In the genomic region with DNA sequence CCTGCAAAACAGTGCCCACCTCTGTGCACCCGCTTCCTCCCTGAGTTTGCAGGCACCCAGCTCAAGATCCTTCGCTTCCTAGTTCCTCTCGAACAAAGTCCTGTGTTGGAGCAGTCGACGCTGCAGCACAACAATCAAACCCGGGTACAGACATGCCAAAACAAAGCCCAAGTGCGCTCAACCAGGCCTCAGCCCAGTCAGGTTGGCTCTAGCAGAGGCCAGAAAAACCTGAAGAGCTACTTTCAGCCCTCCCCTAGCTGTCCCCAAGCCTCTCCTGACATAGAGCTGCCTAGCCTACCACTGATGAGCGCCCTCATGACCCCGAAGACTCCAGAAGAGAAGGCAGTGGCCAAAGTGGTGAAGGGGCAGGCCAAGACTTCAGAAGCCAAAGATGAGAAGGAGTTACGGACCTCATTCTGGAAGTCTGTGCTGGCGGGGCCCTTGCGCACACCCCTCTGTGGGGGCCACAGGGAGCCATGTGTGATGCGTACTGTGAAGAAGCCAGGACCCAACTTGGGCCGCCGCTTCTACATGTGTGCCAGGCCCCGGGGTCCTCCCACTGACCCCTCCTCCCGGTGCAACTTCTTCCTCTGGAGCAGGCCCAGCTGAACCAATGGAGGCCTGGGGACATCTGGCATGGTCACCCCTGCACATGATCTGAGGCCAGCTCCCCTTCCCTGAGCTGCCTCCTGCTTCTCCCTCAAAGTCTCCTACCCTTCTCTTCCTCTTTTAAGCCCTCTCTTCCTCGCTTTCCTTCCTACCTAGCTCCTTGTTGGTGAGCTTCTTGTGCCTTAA, we compare ENCODE assay signal across 22 cellular contexts. TPM values are rescaled to one million over a fixed set of nuclear protein-coding genes. Genes with fewer than 3 reads are reported as not detected.
DNase-seq lines count a peak whose midpoint lies in the region; ATAC-seq, FAIRE-seq and TF ChIP-seq lines count a peak whose summit lies in the region.
"Had no signal": no experiment of that assay in that cellular context is flagged by ENCODE, and none has a peak within 500 bp of the region (broad histone marks: within the 10 kb centered on the region; RNA-seq: fewer than 3 reads in every experiment).

No MANE protein-coding gene starts in this region.

- WGBS in esophagus, 2 donors = 75 to 78% methylated on average over 15 to 18 of the region's 18 CpGs
- WGBS in pancreas, 2 donors = 84 to 96% methylated on average over 18 of the region's 18 CpGs

- H3K27ac ChIP-seq in Peyer's patch (peak overlapping the region in 3 of 4 donors; percentile 53 to 85 (median 76)), esophagus (ENCODE audit: low read depth in 2 of 2, low read length in 1 of 2) (peak overlapping the region; percentile 67 to 76), pancreas (peak overlapping the region in 3 of 4 donors; percentile 7 to 60 (median 10))
- H3K27ac ChIP-seq: SJCRH30, tibial nerve, WERI-Rb-1 had no signal

- CTCF ChIA-PET in Calu3 (lab: Charles Lee) = interaction anchor here (1.2 kb wide), 1 partner anchor 11 kb away, joined by 3 read pairs; no protein-coding TSS in a partner anchor

- peaks cover 34% of the 10 kb centered on the region for H3K4me1 Mint-ChIP-seq in Calu3 (ENCODE audit: low read depth, unreplicated experiment)

- H3K9me3 ChIP-seq in Peyer's patch = no peaks in the 10 kb centered on the region
- H3K9me3 ChIP-seq in esophagus (ENCODE audit: control insufficient read depth in 2 of 2, insufficient read depth in 1 of 2, low read depth in 1 of 2, low read length in 1 of 2) = no peaks in the 10 kb centered on the region
- no peaks in the 10 kb centered on the region for H3K9me3 ChIP-seq in pancreas
- H3K9me3 ChIP-seq: gastrocnemius medialis, mucosa of descending colon, SJCRH30, tibial nerve had no signal

- TF ChIP-seq CTCF in Calu3 (IDR thresholded peaks at IDR 0.05; ENCODE audit: unreplicated experiment) = no peak
- no peak for TF ChIP-seq CTCF in Peyer's patch (IDR thresholded peaks at IDR 0.05)
- no peak for TF ChIP-seq CTCF in pancreas (IDR thresholded peaks at IDR 0.05)

- peaks cover 10% of the 10 kb centered on the region for H3K36me3 Mint-ChIP-seq in Calu3 (ENCODE audit: insufficient read depth, unreplicated experiment)

- peak overlapping the region; percentile 27 for H3K4me3 Mint-ChIP-seq in Calu3 (ENCODE audit: low read depth, unreplicated experiment)
- H3K4me3 Mint-ChIP-seq: T-helper 17 cell had no signal

- H3K9me3 Mint-ChIP-seq in Calu3 (ENCODE audit: low read depth, unreplicated experiment) = no peaks in the 10 kb centered on the region

- no peak for ATAC-seq in pancreas
- no peak for ATAC-seq in HG02798 (IDR thresholded peaks at IDR 0.05; ENCODE audit: poor library complexity, unreplicated experiment)
- ATAC-seq: T-helper 17 cell had no signal

- H3K36me3 ChIP-seq in Peyer's patch (peaks cover 0 to 20% (median 0%) of the 10 kb centered on the region in 3 donors), esophagus (ENCODE audit: control insufficient read depth in 2 of 2, insufficient read depth in 2 of 2, low read length in 1 of 2) (peaks cover 0 to 5% of the 10 kb centered on the region in 2 donors), pancreas (no peaks in the 10 kb centered on the region)
- H3K36me3 ChIP-seq: SJCRH30 had no signal

- H3K27me3 ChIP-seq in Peyer's patch = no peaks in the 10 kb centered on the region
- no peaks in the 10 kb centered on the region for H3K27me3 ChIP-seq in esophagus (ENCODE audit: control insufficient read depth in 1 of 2, insufficient read depth in 2 of 2, low read length in 2 of 2)
- no peaks in the 10 kb centered on the region for H3K27me3 ChIP-seq in pancreas
- H3K27me3 ChIP-seq: gastrocnemius medialis, SJCRH30, tibial nerve had no signal

- intact Hi-C loops in Calu3 (cut with micrococcal nuclease; ENCODE audit: unreplicated experiment) (loop anchor here (10.0 kb wide), 1 partner anchor 112 kb away; no protein-coding TSS in a partner anchor), pancreas (cut with DNase I) (no loop called here)

- no peak for TF ChIP-seq POLR2A in Peyer's patch (IDR thresholded peaks at IDR 0.05)

- H3K4me3 ChIP-seq in Peyer's patch (no peak overlapping the region), esophagus (ENCODE audit: low read depth in 1 of 2, low read length in 2 of 2) (no peak overlapping the region), pancreas (no peak overlapping the region)
- H3K4me3 ChIP-seq: gastrocnemius medialis, mucosa of descending colon, SJCRH30, tibial nerve had no signal

- peaks cover 0 to 3% (median 0%) of the 10 kb centered on the region in 4 donors for H3K4me1 ChIP-seq in Peyer's patch
- H3K4me1 ChIP-seq in esophagus (ENCODE audit: control insufficient read depth in 2 of 2, insufficient read depth in 2 of 2, low read length in 1 of 2) = peaks cover 3 to 10% of the 10 kb centered on the region in 2 donors
- no peaks in the 10 kb centered on the region for H3K4me1 ChIP-seq in pancreas
- H3K4me1 ChIP-seq: SJCRH30, tibial nerve had no signal

- FAIRE-seq in pancreas (lab: Jason Lieb, UNC) = no peak

- no peaks in the 10 kb centered on the region for H3K27me3 Mint-ChIP-seq in Calu3 (ENCODE audit: unreplicated experiment)
- H3K27me3 Mint-ChIP-seq: T-helper 17 cell had no signal

- DNase-seq in Calu3 (no peak), Peyer's patch (no peak), pancreas (no peak), NCI-H187 (lab: John Stamatoyannopoulos, UW) (no peak), activated T-cell treated with anti-CD3 and anti-CD28 coated beads for 4 hours (no peak), SK-N-DZ (ENCODE audit: low spot score) (no peak)
- DNase-seq: activated CD4-positive, alpha-beta T cell treated with anti-CD3 and anti-CD28 coated beads, Interleukin-2, amount 50 U/mL, for 48 hours; activated naive CD4-positive, alpha-beta T cell treated with Interleukin-2 at 50 U/mL for 16 hours; Karpas-422; NCI-H1105; NCI-H69; retina; SJCRH30; stimulated activated naive CD4-positive, alpha-beta T cell; T-helper 17 cell; WERI-Rb-1 had no signal

- peak overlapping the region; percentile 73 for H3K27ac Mint-ChIP-seq in Calu3 (ENCODE audit: unreplicated experiment)
- H3K27ac Mint-ChIP-seq: T-helper 17 cell had no signal

- no TSS peak for BruUV-seq in Calu3 (replicated peaks; lab: Mats Ljungman, UMichigan)

RNA-seq across cellular contexts. Expression of a gene that starts 6.9 kb away (rescaled TPM):
- 28.7 and 32.4 TPM in 2 replicates for total RNA-seq in Calu3 (2022)
- total RNA-seq in Peyer's patch = 10 to 100 TPM; 12.4 to 17.8 (median 15.7) TPM
- 10 to 100 TPM in 1 of 2 donors, 1 to 10 TPM in 1; 6.6 to 14.3 TPM for polyA plus RNA-seq in esophagus
- total RNA-seq in pancreas = 1 to 10 TPM; 3.5 to 8.6 (median 5.8) TPM
- polyA plus RNA-seq in pancreas = 1 to 10 TPM; 4.5 to 8.0 TPM
- 20.4 and 23.9 TPM in 2 replicates for polyA plus RNA-seq in SK-N-DZ (2014; cell fraction: cytosol; rRNA removed)
- polyA plus RNA-seq in SK-N-DZ (2014; cell fraction: nucleus; rRNA removed) = 9.4 and 13.5 TPM in 2 replicates

RNA-seq across cellular contexts. Expression of a gene that starts 13.0 kb away (rescaled TPM):
- total RNA-seq in Calu3 (2022) = 0.31 TPM in 1 of 2 replicates, not detected in the other
- not detected for total RNA-seq in Peyer's patch
- polyA plus RNA-seq in esophagus = under 1 TPM; 0.11 to 0.26 TPM
- 1 to 10 TPM in 2 of 6 donors, under 1 TPM in 4; 0.22 to 1.2 (median 0.81) TPM for total RNA-seq in pancreas
- polyA plus RNA-seq in pancreas = 1 to 10 TPM; 1.4 to 3.7 TPM
- polyA plus RNA-seq in SK-N-DZ (2014; cell fraction: cytosol; rRNA removed) = not detected in 2 replicates
- polyA plus RNA-seq in SK-N-DZ (2014; cell fraction: nucleus; rRNA removed) = 0.19 and 1.2 TPM in 2 replicates

RNA-seq across cellular contexts. Expression of a gene that starts 23.8 kb away (rescaled TPM):
- total RNA-seq in Calu3 (2022) = not detected in 2 replicates
- total RNA-seq in Peyer's patch = not detected
- not detected for polyA plus RNA-seq in esophagus
- under 1 TPM; 0.14 to 0.97 (median 0.30) TPM for total RNA-seq in pancreas
- under 1 TPM; 0.15 to 0.70 TPM for polyA plus RNA-seq in pancreas
- polyA plus RNA-seq in SK-N-DZ (2014; cell fraction: cytosol; rRNA removed) = not detected in 2 replicates
- polyA plus RNA-seq in SK-N-DZ (2014; cell fraction: nucleus; rRNA removed) = not detected in 2 replicates
- total RNA-seq: HT1080, mucosa of descending colon, SJCRH30, T-helper 17 cell had no signal

Comparison
In these comparisons a context has a peak if more than half of its experiments do, and no peak if none do; other contexts are left out.
1. H3K27ac ChIP-seq: peak in every context shown above with its lines; median percentile 76 in Peyer's patch; 72 in esophagus; 10 in pancreas.